In the genomic region with DNA sequence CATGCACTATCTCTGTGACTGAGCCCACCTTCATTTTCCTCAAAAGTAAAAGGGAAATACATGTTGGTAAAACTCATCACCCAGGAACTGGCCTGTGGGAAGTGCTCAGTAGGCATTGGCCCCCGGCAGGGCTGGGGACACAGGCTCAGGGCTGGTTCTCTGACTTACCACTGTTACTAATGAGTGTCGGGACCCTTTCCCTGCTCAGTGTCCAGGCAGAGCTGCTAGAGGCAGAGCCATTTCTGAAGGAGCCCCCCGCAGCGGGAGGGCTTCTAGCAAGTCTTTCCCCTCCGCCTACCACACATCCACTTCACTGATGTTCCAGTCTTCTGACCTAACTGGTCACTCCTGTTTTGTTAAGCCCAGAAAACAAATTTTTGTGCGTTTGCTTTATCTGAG, we compare ENCODE assay signal across 11 cellular contexts. TPM values are rescaled to one million over a fixed set of nuclear protein-coding genes. Genes with fewer than 3 reads are reported as not detected.
DNase-seq lines count a peak whose midpoint lies in the region; ATAC-seq and TF ChIP-seq lines count a peak whose summit lies in the region.
"Had no signal": no experiment of that assay in that cellular context is flagged by ENCODE, and none has a peak within 500 bp of the region (broad histone marks: within the 10 kb centered on the region; RNA-seq: fewer than 3 reads in every experiment).

No MANE protein-coding gene starts in this region.

- H3K27ac ChIP-seq in SK-N-SH (ENCODE audit: low read depth in 2 of 2, low read length in 1 of 2) (no peak overlapping the region), MM.1S (ENCODE audit: low read length) (no peak overlapping the region), body of pancreas (peak overlapping the region in 3 of 4 donors; percentile 80 to 90 (median 89)), neural progenitor cell (no peak overlapping the region), foreskin keratinocyte (no peak overlapping the region), gastrocnemius medialis (no peak overlapping the region)

- ATAC-seq in SK-N-SH treated with all-trans-retinoic acid at 6 μM for 48 hours (no peak), body of pancreas (no peak), foreskin keratinocyte (no peak), gastrocnemius medialis (no peak)

- no peak overlapping the region for H2AFZ ChIP-seq in SK-N-SH (ENCODE audit: low read depth)
- H2AFZ ChIP-seq in MM.1S (ENCODE audit: low read length) = no peak overlapping the region
- H2AFZ ChIP-seq in neural progenitor cell (replicated peaks) = no peak overlapping the region

- peak overlapping the region; percentile 96 for H3K4me3 Mint-ChIP-seq in neural progenitor cell

- H3K27ac Mint-ChIP-seq in neural progenitor cell = no peak overlapping the region

- H3K36me3 ChIP-seq in SK-N-SH (replicated peaks in 1 of 2; ENCODE audit: control insufficient read depth in 1 of 2, insufficient read depth in 2 of 2, low read length in 1 of 2) = no peaks in the 10 kb centered on the region
- H3K36me3 ChIP-seq in MM.1S (replicated peaks; ENCODE audit: insufficient read depth, low read length) = no peaks in the 10 kb centered on the region
- no peaks in the 10 kb centered on the region for H3K36me3 ChIP-seq in body of pancreas (replicated peaks in 1 of 2; ENCODE audit: insufficient read depth in 1 of 2, low read depth in 2 of 2)
- H3K36me3 ChIP-seq in neural progenitor cell = no peaks in the 10 kb centered on the region
- H3K36me3 ChIP-seq in gastrocnemius medialis = no peaks in the 10 kb centered on the region

- H3K27me3 Mint-ChIP-seq in neural progenitor cell (ENCODE audit: insufficient read depth, low read depth) = peaks cover 2% of the 10 kb centered on the region

- TF ChIP-seq CTCF in SK-N-SH (IDR thresholded peaks at IDR 0.05) (no peak), MM.1S (IDR thresholded peaks at IDR 0.05; ENCODE audit: low read length) (no peak), body of pancreas (IDR thresholded peaks at IDR 0.05) (no peak), neural progenitor cell (IDR thresholded peaks at IDR 0.05) (no peak), foreskin keratinocyte (conservative IDR thresholded peaks at IDR 0.05) (no peak), gastrocnemius medialis (IDR thresholded peaks at IDR 0.05 in 4 of 5, conservative IDR thresholded peaks at IDR 0.05 in 1 of 5) (no peak)

- in situ Hi-C loops in gastrocnemius medialis (cut with MboI; ENCODE audit: low sequenced_read_pairs in 4 of 4) = no loop called here

- no peaks in the 10 kb centered on the region for H3K36me3 Mint-ChIP-seq in neural progenitor cell

- CTCF ChIA-PET in SK-N-SH (lab: Yijun Ruan, JAX) = interaction anchor here (1.7 to 3.7 kb wide), 3 partner anchors 20 to 97 kb away, joined by 5 to 19 read pairs (median 10); a partner anchor contains a TSS

- H3K27me3 ChIP-seq in SK-N-SH (ENCODE audit: insufficient read depth) (no peaks in the 10 kb centered on the region), MM.1S (replicated peaks; ENCODE audit: insufficient read depth, low read length) (no peaks in the 10 kb centered on the region), body of pancreas (no peaks in the 10 kb centered on the region), neural progenitor cell (no peaks in the 10 kb centered on the region), foreskin keratinocyte (no peaks in the 10 kb centered on the region), gastrocnemius medialis (no peaks in the 10 kb centered on the region)

- no peak for DNase-seq in SK-N-SH
- no peak for DNase-seq in MM.1S
- DNase-seq in body of pancreas = no peak
- no peak for DNase-seq in neural progenitor cell (ENCODE audit: low spot score)
- no peak for DNase-seq in foreskin keratinocyte
- no peak for DNase-seq in DMS53 treated with DMSO at 0.1 percent for 48 hours (lab: John Stamatoyannopoulos, UW; ENCODE audit: unreplicated experiment)
- DNase-seq in gastrocnemius medialis = no peak
- DNase-seq: DMS153, NCI-H1048, NCI-H510A treated with DMSO at 0.1 percent for 48 hours had no signal

- H3K9me3 ChIP-seq in SK-N-SH (no peaks in the 10 kb centered on the region), MM.1S (replicated peaks; ENCODE audit: insufficient read depth, low read length) (no peaks in the 10 kb centered on the region), body of pancreas (no peaks in the 10 kb centered on the region), neural progenitor cell (ENCODE audit: low read depth) (no peaks in the 10 kb centered on the region), gastrocnemius medialis (no peaks in the 10 kb centered on the region)

- no peaks in the 10 kb centered on the region for H3K9me2 ChIP-seq in SK-N-SH
- no peaks in the 10 kb centered on the region for H3K9me2 ChIP-seq in MM.1S (replicated peaks; ENCODE audit: insufficient read depth, low read length)

- no peaks in the 10 kb centered on the region for H3K9me3 Mint-ChIP-seq in neural progenitor cell

- 99% methylated on average over 5 of the region's 6 CpGs for WGBS in SK-N-SH (ENCODE audit: low lambda C conversion rate)
- WGBS in body of pancreas, 2 donors = 51 to 75% methylated on average over 2 to 6 of the region's 6 CpGs

- H3K4me1 ChIP-seq in SK-N-SH (ENCODE audit: control insufficient read depth in 1 of 2, insufficient read depth in 2 of 2, low read depth in 1 of 2, low read length in 1 of 2) = peaks cover 4 to 21% of the 10 kb centered on the region in 2 experiments; a peak in 1 of 4 replicates
- no peaks in the 10 kb centered on the region for H3K4me1 ChIP-seq in MM.1S (ENCODE audit: low read length)
- H3K4me1 ChIP-seq in body of pancreas = peaks cover 26% of the 10 kb centered on the region
- H3K4me1 ChIP-seq in neural progenitor cell = peaks cover 4% of the 10 kb centered on the region
- peaks cover 8% of the 10 kb centered on the region for H3K4me1 ChIP-seq in foreskin keratinocyte
- peaks cover 16 to 22% of the 10 kb centered on the region in 2 donors for H3K4me1 ChIP-seq in gastrocnemius medialis

- POLR2A ChIA-PET in SK-N-SH (lab: Yijun Ruan, JAX) = no interaction called here

- H3K4me2 ChIP-seq in SK-N-SH (peak overlapping the region; percentile 95), MM.1S (ENCODE audit: low read depth, low read length) (peak overlapping the region; percentile 89; the same call in 1 of the 2 replicates), neural progenitor cell (peak overlapping the region; percentile 99)

- TF ChIP-seq EP300 in SK-N-SH (IDR thresholded peaks at IDR 0.05; ENCODE audit: borderline replicate concordance in 1 of 2, low read depth in 1 of 2, low read length in 1 of 2) = no peak

- H3K79me2 ChIP-seq in SK-N-SH (ENCODE audit: insufficient read depth) (peaks cover 26% of the 10 kb centered on the region), MM.1S (ENCODE audit: low read length) (peaks cover 16% of the 10 kb centered on the region; the same call in 1 of the 2 replicates), neural progenitor cell (ENCODE audit: low read depth) (peaks cover 30% of the 10 kb centered on the region)

- H3K4me3 ChIP-seq in SK-N-SH (ENCODE audit: low read depth in 2 of 2, low read length in 1 of 2) (no peak overlapping the region), MM.1S (ENCODE audit: low read length) (no peak overlapping the region), body of pancreas (no peak overlapping the region), neural progenitor cell (no peak overlapping the region), gastrocnemius medialis (peak overlapping the region in 1 of 4 donors; percentile 91)

- H3K4me1 Mint-ChIP-seq in neural progenitor cell = peaks cover 13% of the 10 kb centered on the region

- TF ChIP-seq RAD21 in SK-N-SH (IDR thresholded peaks at IDR 0.05; ENCODE audit: low read length) = no peak

- H3K9ac ChIP-seq in SK-N-SH = peak overlapping the region; percentile 92; the same call in 1 of the 2 replicates
- no peak overlapping the region for H3K9ac ChIP-seq in MM.1S (ENCODE audit: low read length)
- no peak overlapping the region for H3K9ac ChIP-seq in neural progenitor cell

- no peaks in the 10 kb centered on the region for H4K20me1 ChIP-seq in SK-N-SH (ENCODE audit: insufficient read depth)
- H4K20me1 ChIP-seq in MM.1S (ENCODE audit: insufficient read depth, low read length) = no peaks in the 10 kb centered on the region
- no peaks in the 10 kb centered on the region for H4K20me1 ChIP-seq in neural progenitor cell (ENCODE audit: low read depth)

- intact Hi-C loops in body of pancreas (cut with DNase I) = no loop called here
- intact Hi-C loops in gastrocnemius medialis (cut with DNase I; ENCODE audit: low total_unique reads) = loop anchor here (5.0 to 10.0 kb wide), 3 partner anchors 236 to 722 kb away; a partner anchor contains a TSS

- H3F3A ChIP-seq in SK-N-SH (replicated peaks; ENCODE audit: insufficient read depth) = no peaks in the 10 kb centered on the region
- no peaks in the 10 kb centered on the region; the same call in 1 of the 2 replicates for H3F3A ChIP-seq in MM.1S (ENCODE audit: insufficient read depth, low read length)
- peaks cover 5% of the 10 kb centered on the region for H3F3A ChIP-seq in neural progenitor cell (ENCODE audit: low read depth)

- TF ChIP-seq POLR2A in body of pancreas (IDR thresholded peaks at IDR 0.05) = no peak
- no peak for TF ChIP-seq POLR2A in gastrocnemius medialis (IDR thresholded peaks at IDR 0.05)

TF ChIP-seq in SK-N-SH, 30 proteins besides CTCF, POLR2A, EP300 and RAD21 (continues in another document):
- TF ChIP-seq FOXM1 (IDR thresholded peaks at IDR 0.05; ENCODE audit: low read depth) = no peak
- no peak for TF ChIP-seq FOXJ3 (CRISPR knock-in tag; IDR thresholded peaks at IDR 0.05)
- no peak for TF ChIP-seq TAF1 (IDR thresholded peaks at IDR 0.05; ENCODE audit: borderline replicate concordance, low read depth, low read length)
- TF ChIP-seq, protein P1, sequence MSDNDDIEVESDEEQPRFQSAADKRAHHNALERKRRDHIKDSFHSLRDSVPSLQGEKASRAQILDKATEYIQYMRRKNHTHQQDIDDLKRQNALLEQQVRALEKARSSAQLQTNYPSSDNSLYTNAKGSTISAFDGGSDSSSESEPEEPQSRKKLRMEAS (IDR thresholded peaks at IDR 0.05; ENCODE audit: low read depth) = no peak

RNA-seq across cellular contexts. Expression of a gene that starts 1.7 kb away (rescaled TPM):
- 49.8 and 52.8 TPM in 2 replicates for polyA plus RNA-seq in SK-N-SH (2012; rRNA removed)
- 26.8 and 41.1 TPM in 2 replicates for polyA plus RNA-seq in SK-N-SH (2012; cell fraction: cytosol; rRNA removed)
- polyA plus RNA-seq in SK-N-SH (2012; cell fraction: nucleus; rRNA removed) = 19.4 and 22.2 TPM in 2 replicates
- total RNA-seq in body of pancreas = 10 to 100 TPM; 23.4 to 27.8 TPM
- total RNA-seq in neural progenitor cell (ENCODE audit: low replicate concordance) = 17.7 and 50.4 TPM in 2 replicates
- total RNA-seq in foreskin keratinocyte = 48.2 and 52.4 TPM in 2 replicates
- polyA plus RNA-seq in foreskin keratinocyte = 52.5 and 52.7 TPM in 2 replicates
- 10 to 100 TPM; 32.8 to 48.2 (median 34.2) TPM for total RNA-seq in gastrocnemius medialis

Comparison
In these comparisons a context has a peak if more than half of its experiments do, and no peak if none do; other contexts are left out.
1. H3K27ac ChIP-seq: peak in body of pancreas (3 of 4); none in SK-N-SH (0 of 2), MM.1S (single experiment), neural progenitor cell (single experiment), foreskin keratinocyte (single experiment) and gastrocnemius medialis (0 of 4).
2. Peak in every context shown above with its lines, with median percentiles within 50 percentile points of each other: H3K4me2 ChIP-seq.